In genomic region chr10:51073461-51074237, GRCh38 we compare ENCODE assay signal across 8 cellular contexts. TPM values are rescaled to one million over a fixed set of nuclear protein-coding genes. Genes with fewer than 3 reads are reported as not detected.
DNase-seq lines count a peak whose midpoint lies in the region; ATAC-seq and TF ChIP-seq lines count a peak whose summit lies in the region.

No MANE protein-coding gene starts in this region.

- peak overlapping the region; percentile 92 for H3K4me2 ChIP-seq in osteoblast (ENCODE audit: insufficient read depth, low read length)

- H3K79me2 ChIP-seq in osteoblast (ENCODE audit: insufficient read depth, low read length): no peaks in the 10 kb centered on the region

- TF ChIP-seq CTCF in osteoblast (IDR thresholded peaks at IDR 0.05; ENCODE audit: extremely low read depth, low read depth, low read length): no peak

- H4K20me1 ChIP-seq in osteoblast (ENCODE audit: insufficient read depth, low read length): no peaks in the 10 kb centered on the region

- peak; percentile 19 for DNase-seq in activated CD4-positive, alpha-beta T cell treated with anti-CD3 and anti-CD28 coated beads for 36 hours
- no peak for DNase-seq in activated CD4-positive, alpha-beta T cell treated with anti-CD3 and anti-CD28 coated beads, Interleukin-2, amount 10 ng/mL, durations not matched to agents 7 days and 5 days
- peak in 1 of 2 donors; percentile 0 for DNase-seq in activated T-cell treated with anti-CD3 and anti-CD28 coated beads, Interleukin-2, amount 50 U/mL, for 72 hours
- DNase-seq in Right ventricle myocardium superior (peak; percentile 51), osteoblast (ENCODE audit: insufficient read length, low spot score, missing footprints) (peak; percentile 81)

- peak overlapping the region; percentile 82 for H3K4me3 ChIP-seq in osteoblast (ENCODE audit: insufficient read depth, low read length)

- no peaks in the 10 kb centered on the region for H3K36me3 Mint-ChIP-seq in activated CD4-positive, alpha-beta T cell treated with anti-CD3 and anti-CD28 coated beads for 36 hours (ENCODE audit: low read depth)
- no peaks in the 10 kb centered on the region for H3K36me3 Mint-ChIP-seq in activated CD4-positive, alpha-beta T cell treated with anti-CD3 and anti-CD28 coated beads, Interleukin-2, amount 10 ng/mL, durations not matched to agents 7 days and 5 days (ENCODE audit: low read depth)
- H3K36me3 Mint-ChIP-seq in activated T-cell treated with anti-CD3 and anti-CD28 coated beads, Interleukin-2, amount 50 U/mL, for 72 hours (ENCODE audit: insufficient read depth in 2 of 2): no peaks in the 10 kb centered on the region

- POLR2A ChIA-PET in activated CD4-positive, alpha-beta T cell treated with anti-CD3 and anti-CD28 coated beads for 36 hours (lab: Charles Lee): no interaction called here
- POLR2A ChIA-PET in activated CD4-positive, alpha-beta T cell treated with anti-CD3 and anti-CD28 coated beads, Interleukin-2, amount 10 ng/mL, durations not matched to agents 7 days and 5 days (lab: Charles Lee): no interaction called here

- no peak overlapping the region for H3K27ac ChIP-seq in osteoblast (ENCODE audit: low read depth, low read length)

- H3K27me3 ChIP-seq in osteoblast (ENCODE audit: insufficient read depth, low read length): peaks cover 18% of the 10 kb centered on the region

- peak; percentile 16 for ATAC-seq in activated CD4-positive, alpha-beta T cell treated with anti-CD3 and anti-CD28 coated beads for 36 hours
- peak; percentile 7 to 18 for ATAC-seq in activated T-cell treated with anti-CD3 and anti-CD28 coated beads, Interleukin-2, amount 50 U/mL, for 72 hours (replicated peaks in 1 of 2)
- ATAC-seq in Right ventricle myocardium superior (ENCODE audit: poor library complexity) (peak; percentile 59), HG03108 (IDR thresholded peaks at IDR 0.05; ENCODE audit: unreplicated experiment) (no peak), GM19324 (IDR thresholded peaks at IDR 0.05; ENCODE audit: low FRiP score, unreplicated experiment) (no peak), HG03565 (IDR thresholded peaks at IDR 0.05; ENCODE audit: unreplicated experiment) (no peak)

- H3K36me3 ChIP-seq in osteoblast (ENCODE audit: insufficient read depth, low read length): no peaks in the 10 kb centered on the region

- peaks cover 8% of the 10 kb centered on the region for H3K4me1 Mint-ChIP-seq in activated CD4-positive, alpha-beta T cell treated with anti-CD3 and anti-CD28 coated beads for 36 hours
- H3K4me1 Mint-ChIP-seq in activated CD4-positive, alpha-beta T cell treated with anti-CD3 and anti-CD28 coated beads, Interleukin-2, amount 10 ng/mL, durations not matched to agents 7 days and 5 days: peaks cover 5% of the 10 kb centered on the region
- peaks cover 13% of the 10 kb centered on the region for H3K4me1 Mint-ChIP-seq in activated T-cell treated with anti-CD3 and anti-CD28 coated beads, Interleukin-2, amount 50 U/mL, for 72 hours (ENCODE audit: low read depth)

- H3K4me1 ChIP-seq in osteoblast (ENCODE audit: insufficient read depth, low read length): peaks cover 6% of the 10 kb centered on the region

- peaks cover 36% of the 10 kb centered on the region for H3K27me3 Mint-ChIP-seq in activated CD4-positive, alpha-beta T cell treated with anti-CD3 and anti-CD28 coated beads for 36 hours
- peaks cover 48% of the 10 kb centered on the region for H3K27me3 Mint-ChIP-seq in activated CD4-positive, alpha-beta T cell treated with anti-CD3 and anti-CD28 coated beads, Interleukin-2, amount 10 ng/mL, durations not matched to agents 7 days and 5 days
- peaks cover 45% of the 10 kb centered on the region for H3K27me3 Mint-ChIP-seq in activated T-cell treated with anti-CD3 and anti-CD28 coated beads, Interleukin-2, amount 50 U/mL, for 72 hours (ENCODE audit: low read depth)

- H3K9me3 Mint-ChIP-seq in activated CD4-positive, alpha-beta T cell treated with anti-CD3 and anti-CD28 coated beads for 36 hours (ENCODE audit: low read depth): no peaks in the 10 kb centered on the region
- H3K9me3 Mint-ChIP-seq in activated CD4-positive, alpha-beta T cell treated with anti-CD3 and anti-CD28 coated beads, Interleukin-2, amount 10 ng/mL, durations not matched to agents 7 days and 5 days: no peaks in the 10 kb centered on the region
- H3K9me3 Mint-ChIP-seq in activated T-cell treated with anti-CD3 and anti-CD28 coated beads, Interleukin-2, amount 50 U/mL, for 72 hours: no peaks in the 10 kb centered on the region

- no peaks in the 10 kb centered on the region for H3K9me3 ChIP-seq in osteoblast (ENCODE audit: low read depth, low read length)

- no peak overlapping the region for H3K27ac Mint-ChIP-seq in activated CD4-positive, alpha-beta T cell treated with anti-CD3 and anti-CD28 coated beads for 36 hours
- no peak overlapping the region for H3K27ac Mint-ChIP-seq in activated CD4-positive, alpha-beta T cell treated with anti-CD3 and anti-CD28 coated beads, Interleukin-2, amount 10 ng/mL, durations not matched to agents 7 days and 5 days
- H3K27ac Mint-ChIP-seq in activated T-cell treated with anti-CD3 and anti-CD28 coated beads, Interleukin-2, amount 50 U/mL, for 72 hours: no peak overlapping the region

- H2AFZ ChIP-seq in osteoblast (ENCODE audit: low read length): peak overlapping the region; percentile 96

- CTCF ChIA-PET in activated CD4-positive, alpha-beta T cell treated with anti-CD3 and anti-CD28 coated beads for 36 hours (lab: Charles Lee): interaction anchor here (0.5 to 1.3 kb wide), 2 partner anchors 19 to 800 kb away, joined by 3 to 4 read pairs; no protein-coding TSS in a partner anchor
- CTCF ChIA-PET in activated CD4-positive, alpha-beta T cell treated with anti-CD3 and anti-CD28 coated beads, Interleukin-2, amount 10 ng/mL, durations not matched to agents 7 days and 5 days (lab: Charles Lee): interaction anchor here (1.1 kb wide), 1 partner anchor 11 kb away, joined by 4 read pairs; no protein-coding TSS in a partner anchor

- no peak overlapping the region for H3K4me3 Mint-ChIP-seq in activated CD4-positive, alpha-beta T cell treated with anti-CD3 and anti-CD28 coated beads for 36 hours
- no peak overlapping the region for H3K4me3 Mint-ChIP-seq in activated CD4-positive, alpha-beta T cell treated with anti-CD3 and anti-CD28 coated beads, Interleukin-2, amount 10 ng/mL, durations not matched to agents 7 days and 5 days
- H3K4me3 Mint-ChIP-seq in activated T-cell treated with anti-CD3 and anti-CD28 coated beads, Interleukin-2, amount 50 U/mL, for 72 hours: peak overlapping the region; percentile 81 to 92

- intact Hi-C loops in activated CD4-positive, alpha-beta T cell treated with anti-CD3 and anti-CD28 coated beads for 36 hours (cut with DNase I, micrococcal nuclease): no loop called here
- intact Hi-C loops in Right ventricle myocardium superior (cut with DNase I): loop anchor here (10.0 kb wide), 2 partner anchors 171 to 341 kb away; no protein-coding TSS in a partner anchor

RNA-seq across cellular contexts. Expression of gene PRKG1, which starts 0.6 kb away (rescaled TPM):
- total RNA-seq in activated CD4-positive, alpha-beta T cell treated with anti-CD3 and anti-CD28 coated beads for 36 hours: not detected
- not detected for total RNA-seq in activated CD4-positive, alpha-beta T cell treated with anti-CD3 and anti-CD28 coated beads, Interleukin-2, amount 10 ng/mL, durations not matched to agents 7 days and 5 days
- not detected for total RNA-seq in activated T-cell treated with anti-CD3 and anti-CD28 coated beads, Interleukin-2, amount 50 U/mL, for 72 hours
- total RNA-seq in Right ventricle myocardium superior (28.2 TPM), osteoblast (19.5 and 32.1 TPM in 2 replicates)

Comparison
In these comparisons a context has a peak if more than half of its experiments do, and no peak if none do; other contexts are left out.
1. ATAC-seq: peak in activated CD4-positive, alpha-beta T cell treated with anti-CD3 and anti-CD28 coated beads for 36 hours (single experiment), activated T-cell treated with anti-CD3 and anti-CD28 coated beads, Interleukin-2, amount 50 U/mL, for 72 hours (2 of 2) and Right ventricle myocardium superior (single experiment); none in HG03108 (single experiment), GM19324 (single experiment) and HG03565 (single experiment).
2. H3K4me3 Mint-ChIP-seq: peak in activated T-cell treated with anti-CD3 and anti-CD28 coated beads, Interleukin-2, amount 50 U/mL, for 72 hours (2 of 2); none in activated CD4-positive, alpha-beta T cell treated with anti-CD3 and anti-CD28 coated beads for 36 hours (single experiment) and activated CD4-positive, alpha-beta T cell treated with anti-CD3 and anti-CD28 coated beads, Interleukin-2, amount 10 ng/mL, durations not matched to agents 7 days and 5 days (single experiment).
3. RNA of gene PRKG1, which starts 0.6 kb away (total RNA-seq): 28.2 TPM in Right ventricle myocardium superior (single experiment) and 19.5 to 32.1 TPM in osteoblast; not detected in activated T-cell treated with anti-CD3 and anti-CD28 coated beads, Interleukin-2, amount 50 U/mL, for 72 hours, not detected in activated CD4-positive, alpha-beta T cell treated with anti-CD3 and anti-CD28 coated beads for 36 hours and not detected in activated CD4-positive, alpha-beta T cell treated with anti-CD3 and anti-CD28 coated beads, Interleukin-2, amount 10 ng/mL, durations not matched to agents 7 days and 5 days; every median in the first group is over 10 times any median in the second.